Comparison of ENCODE assay signal across 9 cellular contexts in genomic region chr6:22910370-22910769, GRCh38.
"Had no signal": no experiment of that assay in that cellular context is flagged by ENCODE, and none has a peak within 500 bp of the region (broad histone marks: within the 10 kb centered on the region; RNA-seq: fewer than 3 reads in every experiment).

No MANE protein-coding gene starts in this region.

- H3K36me3 Mint-ChIP-seq: IgD-negative memory B cell had no signal

- H3K4me2 ChIP-seq: KMS-11 had no signal

- H3K27me3 Mint-ChIP-seq: IgD-negative memory B cell had no signal

- H3K9ac ChIP-seq: KMS-11 had no signal

- H3K27ac ChIP-seq: HL-60, KMS-11 had no signal

- ATAC-seq: HepG2, K562 had no signal

- DNase-seq: IMR-90, KBM-7, KG1 had no signal

- H3K4me3 ChIP-seq: K562 had no signal

- H3K4me3 Mint-ChIP-seq: IgD-negative memory B cell had no signal

- FAIRE-seq: HepG2, HTR-8/SVneo, K562 had no signal

- H3K27ac Mint-ChIP-seq: IgD-negative memory B cell had no signal
